23 cellular contexts compared by ENCODE assay signal in the genomic region with DNA sequence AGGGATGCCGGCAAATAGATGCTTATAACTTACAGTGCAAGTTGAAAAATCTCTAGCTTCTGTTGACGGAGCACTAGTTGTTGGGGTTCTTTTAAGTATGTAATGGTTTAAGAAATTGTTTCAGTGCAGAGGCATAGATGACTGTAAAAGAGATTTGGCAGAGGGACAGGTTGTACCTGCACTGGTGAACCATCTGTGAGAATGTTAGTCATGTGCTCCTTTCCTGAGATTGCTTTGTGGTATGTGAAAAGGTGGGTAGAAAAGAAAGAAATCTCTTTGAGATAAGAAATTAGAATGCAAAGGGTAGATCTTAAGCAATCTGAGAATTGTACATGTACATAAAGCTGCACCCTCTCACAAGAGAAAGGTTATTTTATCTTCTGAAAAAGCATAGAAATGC. TPM values are rescaled to one million over a fixed set of nuclear protein-coding genes. Genes with fewer than 3 reads are reported as not detected.
DNase-seq lines count a peak whose midpoint lies in the region; ATAC-seq and TF ChIP-seq lines count a peak whose summit lies in the region.
"Had no signal": no experiment of that assay in that cellular context is flagged by ENCODE, and none has a peak within 500 bp of the region (broad histone marks: within the 10 kb centered on the region; RNA-seq: fewer than 3 reads in every experiment).

No MANE protein-coding gene starts in this region.

- H3K4me1 ChIP-seq in iPS-18a (ENCODE audit: control insufficient read depth, low read depth, low read length) = peaks cover 32% of the 10 kb centered on the region
- H3K4me1 ChIP-seq: BLaER1 treated with 17β-estradiol and CSF1 and Interleukin-3, amounts not matched to agents 10 nM and 100 nM; SJCRH30 had no signal

- H3K9me3 ChIP-seq in iPS-18a (ENCODE audit: control insufficient read depth, low read depth, low read length) = no peaks in the 10 kb centered on the region
- H3K9me3 ChIP-seq: BLaER1 treated with 17β-estradiol and CSF1 and Interleukin-3, amounts not matched to agents 10 nM and 100 nM; SJCRH30 had no signal

- H3K27me3 ChIP-seq in iPS-18a (ENCODE audit: control insufficient read depth, insufficient read depth, low read length) = no peaks in the 10 kb centered on the region
- H3K27me3 ChIP-seq: BLaER1 treated with 17β-estradiol and CSF1 and Interleukin-3, amounts not matched to agents 10 nM and 100 nM; SJCRH30 had no signal

- ATAC-seq in activated CD4-positive, alpha-beta T cell treated with anti-CD3 and anti-CD28 coated beads for 36 hours = peak; percentile 82
- no peak for ATAC-seq in natural killer cell
- ATAC-seq in natural killer cell treated with Interleukin-12 subunit alpha and Interleukin-12 subunit beta and Interleukin-15 and Interleukin-18, amount 100 ng/mL, for 72 hours = no peak
- no peak for ATAC-seq in GM21390 (IDR thresholded peaks at IDR 0.05; ENCODE audit: unreplicated experiment)
- ATAC-seq in GM19023 (IDR thresholded peaks at IDR 0.05; ENCODE audit: unreplicated experiment) = no peak
- ATAC-seq: HCT116 had no signal

- no peaks in the 10 kb centered on the region for H3K27me3 Mint-ChIP-seq in activated CD4-positive, alpha-beta T cell treated with anti-CD3 and anti-CD28 coated beads for 36 hours
- no peaks in the 10 kb centered on the region for H3K27me3 Mint-ChIP-seq in activated CD4-positive, alpha-beta T cell treated with anti-CD3 and anti-CD28 coated beads, Interleukin-2, amount 10 ng/mL, durations not matched to agents 7 days and 5 days
- H3K27me3 Mint-ChIP-seq in natural killer cell (ENCODE audit: low read depth in 2 of 2) = no peaks in the 10 kb centered on the region
- no peaks in the 10 kb centered on the region for H3K27me3 Mint-ChIP-seq in natural killer cell treated with Interleukin-12 subunit alpha and Interleukin-12 subunit beta and Interleukin-15 and Interleukin-18, amount 100 ng/mL, for 72 hours

- H3K27ac ChIP-seq in iPS-18a (ENCODE audit: low read length) = peak overlapping the region; percentile 30
- H3K27ac ChIP-seq: BLaER1 treated with 17β-estradiol and CSF1 and Interleukin-3, amounts not matched to agents 10 nM and 100 nM; SJCRH30 had no signal

- POLR2A ChIA-PET in activated CD4-positive, alpha-beta T cell treated with anti-CD3 and anti-CD28 coated beads for 36 hours (lab: Charles Lee) = interaction anchor here (1.2 kb wide), 1 partner anchor 19 kb away, joined by 6 read pairs; a partner anchor contains a TSS
- POLR2A ChIA-PET in activated CD4-positive, alpha-beta T cell treated with anti-CD3 and anti-CD28 coated beads, Interleukin-2, amount 10 ng/mL, durations not matched to agents 7 days and 5 days (lab: Charles Lee) = no interaction called here

- CTCF ChIA-PET in activated CD4-positive, alpha-beta T cell treated with anti-CD3 and anti-CD28 coated beads for 36 hours (lab: Charles Lee) = interaction anchor here (0.7 to 1.1 kb wide), 3 partner anchors 18 to 466 kb away, joined by 3 read pairs; no protein-coding TSS in a partner anchor
- CTCF ChIA-PET in activated CD4-positive, alpha-beta T cell treated with anti-CD3 and anti-CD28 coated beads, Interleukin-2, amount 10 ng/mL, durations not matched to agents 7 days and 5 days (lab: Charles Lee) = interaction anchor here (0.5 kb wide), 1 partner anchor 41 kb away, joined by 3 read pairs; no protein-coding TSS in a partner anchor

- H3K4me3 ChIP-seq in iPS-18a (ENCODE audit: low read length) = no peak overlapping the region
- H3K4me3 ChIP-seq: BLaER1 treated with 17β-estradiol and CSF1 and Interleukin-3, amounts not matched to agents 10 nM and 100 nM; SJCRH30 had no signal

- no peak for TF ChIP-seq CTCF in natural killer cell (IDR thresholded peaks at IDR 0.05)

- intact Hi-C loops in activated CD4-positive, alpha-beta T cell treated with anti-CD3 and anti-CD28 coated beads for 36 hours (cut with DNase I, micrococcal nuclease) = no loop called here
- intact Hi-C loops in natural killer cell (cut with micrococcal nuclease) = no loop called here

- no peak overlapping the region for H3K9ac ChIP-seq in iPS-18a (ENCODE audit: low read length)
- H3K9ac ChIP-seq: BLaER1 treated with 17β-estradiol and CSF1 and Interleukin-3, amounts not matched to agents 10 nM and 100 nM had no signal

- peak overlapping the region; percentile 33 for H3K27ac Mint-ChIP-seq in activated CD4-positive, alpha-beta T cell treated with anti-CD3 and anti-CD28 coated beads for 36 hours
- no peak overlapping the region for H3K27ac Mint-ChIP-seq in activated CD4-positive, alpha-beta T cell treated with anti-CD3 and anti-CD28 coated beads, Interleukin-2, amount 10 ng/mL, durations not matched to agents 7 days and 5 days
- H3K27ac Mint-ChIP-seq in natural killer cell = peak overlapping the region; percentile 74 to 90
- peak overlapping the region in 1 of 2 donors; percentile 77 for H3K27ac Mint-ChIP-seq in natural killer cell treated with Interleukin-12 subunit alpha and Interleukin-12 subunit beta and Interleukin-15 and Interleukin-18, amount 100 ng/mL, for 72 hours

- peaks cover 10% of the 10 kb centered on the region for H3K36me3 ChIP-seq in iPS-18a (ENCODE audit: control insufficient read depth, low read depth, low read length)

- H3K4me1 Mint-ChIP-seq in activated CD4-positive, alpha-beta T cell treated with anti-CD3 and anti-CD28 coated beads for 36 hours = peaks cover 22% of the 10 kb centered on the region
- H3K4me1 Mint-ChIP-seq in activated CD4-positive, alpha-beta T cell treated with anti-CD3 and anti-CD28 coated beads, Interleukin-2, amount 10 ng/mL, durations not matched to agents 7 days and 5 days = peaks cover 16% of the 10 kb centered on the region
- H3K4me1 Mint-ChIP-seq in natural killer cell = peaks cover 49 to 53% of the 10 kb centered on the region in 2 donors
- peaks cover 25 to 26% of the 10 kb centered on the region in 2 donors for H3K4me1 Mint-ChIP-seq in natural killer cell treated with Interleukin-12 subunit alpha and Interleukin-12 subunit beta and Interleukin-15 and Interleukin-18, amount 100 ng/mL, for 72 hours (ENCODE audit: low read depth in 2 of 2)

- H3K4me3 Mint-ChIP-seq in activated CD4-positive, alpha-beta T cell treated with anti-CD3 and anti-CD28 coated beads for 36 hours = no peak overlapping the region
- no peak overlapping the region for H3K4me3 Mint-ChIP-seq in activated CD4-positive, alpha-beta T cell treated with anti-CD3 and anti-CD28 coated beads, Interleukin-2, amount 10 ng/mL, durations not matched to agents 7 days and 5 days
- H3K4me3 Mint-ChIP-seq in natural killer cell = peak overlapping the region; percentile 30
- no peak overlapping the region for H3K4me3 Mint-ChIP-seq in natural killer cell treated with Interleukin-12 subunit alpha and Interleukin-12 subunit beta and Interleukin-15 and Interleukin-18, amount 100 ng/mL, for 72 hours

- DNase-seq in activated CD4-positive, alpha-beta T cell treated with anti-CD3 and anti-CD28 coated beads for 36 hours = no peak
- DNase-seq in activated CD4-positive, alpha-beta T cell treated with anti-CD3 and anti-CD28 coated beads, Interleukin-2, amount 10 ng/mL, durations not matched to agents 7 days and 5 days = no peak
- DNase-seq in natural killer cell (no peak), NCI-H510A (lab: John Stamatoyannopoulos, UW) (no peak)
- no peak for DNase-seq in natural killer cell treated with Interleukin-12 subunit alpha and Interleukin-12 subunit beta and Interleukin-15 and Interleukin-18, amount 100 ng/mL, for 72 hours (ENCODE audit: low spot score)
- DNase-seq: 8988T, DMS53, GDM1, Kasumi-1, NCI-H1417, NCI-H1694 treated with DMSO at 0.1 percent for 48 hours, NCI-H2081 treated with DMSO at 0.1 percent for 48 hours, NCI-H2171 treated with DMSO at 0.1 percent for 48 hours, NCI-H526, OCI-M1, SJCRH30 had no signal

- peaks cover 41% of the 10 kb centered on the region for H3K36me3 Mint-ChIP-seq in activated CD4-positive, alpha-beta T cell treated with anti-CD3 and anti-CD28 coated beads for 36 hours (ENCODE audit: low read depth)
- peaks cover 42% of the 10 kb centered on the region for H3K36me3 Mint-ChIP-seq in activated CD4-positive, alpha-beta T cell treated with anti-CD3 and anti-CD28 coated beads, Interleukin-2, amount 10 ng/mL, durations not matched to agents 7 days and 5 days (ENCODE audit: low read depth)
- no peaks in the 10 kb centered on the region for H3K36me3 Mint-ChIP-seq in natural killer cell
- peaks cover 11% of the 10 kb centered on the region for H3K36me3 Mint-ChIP-seq in natural killer cell treated with Interleukin-12 subunit alpha and Interleukin-12 subunit beta and Interleukin-15 and Interleukin-18, amount 100 ng/mL, for 72 hours

- no peaks in the 10 kb centered on the region for H3K9me3 Mint-ChIP-seq in activated CD4-positive, alpha-beta T cell treated with anti-CD3 and anti-CD28 coated beads for 36 hours (ENCODE audit: low read depth)
- H3K9me3 Mint-ChIP-seq in activated CD4-positive, alpha-beta T cell treated with anti-CD3 and anti-CD28 coated beads, Interleukin-2, amount 10 ng/mL, durations not matched to agents 7 days and 5 days = no peaks in the 10 kb centered on the region
- no peaks in the 10 kb centered on the region for H3K9me3 Mint-ChIP-seq in natural killer cell
- H3K9me3 Mint-ChIP-seq in natural killer cell treated with Interleukin-12 subunit alpha and Interleukin-12 subunit beta and Interleukin-15 and Interleukin-18, amount 100 ng/mL, for 72 hours = no peaks in the 10 kb centered on the region

RNA-seq across cellular contexts. Expression of a gene that starts 19.4 kb away (rescaled TPM):
- 1 to 10 TPM; 7.7 to 7.9 TPM for total RNA-seq in activated CD4-positive, alpha-beta T cell treated with anti-CD3 and anti-CD28 coated beads for 36 hours
- 10 to 100 TPM; 10.2 to 10.9 TPM for total RNA-seq in activated CD4-positive, alpha-beta T cell treated with anti-CD3 and anti-CD28 coated beads, Interleukin-2, amount 10 ng/mL, durations not matched to agents 7 days and 5 days
- 10 to 100 TPM; 38.2 to 47.3 (median 39.8) TPM for total RNA-seq in natural killer cell
- total RNA-seq in natural killer cell treated with Interleukin-12 subunit alpha and Interleukin-12 subunit beta and Interleukin-15 and Interleukin-18, amount 100 ng/mL, for 72 hours = 10 to 100 TPM; 15.6 to 19.7 TPM

RNA-seq across cellular contexts. Expression of a gene that starts 19.8 kb away (rescaled TPM):
- total RNA-seq in activated CD4-positive, alpha-beta T cell treated with anti-CD3 and anti-CD28 coated beads for 36 hours = 1,000 to 10,000 TPM in 1 of 2 experiments, 100 to 1,000 TPM in 1; 878 to 1,203 TPM
- 100 to 1,000 TPM; 328 to 370 TPM for total RNA-seq in activated CD4-positive, alpha-beta T cell treated with anti-CD3 and anti-CD28 coated beads, Interleukin-2, amount 10 ng/mL, durations not matched to agents 7 days and 5 days
- 100 to 1,000 TPM; 208 to 299 (median 214) TPM for total RNA-seq in natural killer cell
- 100 to 1,000 TPM; 391 to 659 TPM for total RNA-seq in natural killer cell treated with Interleukin-12 subunit alpha and Interleukin-12 subunit beta and Interleukin-15 and Interleukin-18, amount 100 ng/mL, for 72 hours

RNA-seq across cellular contexts. Expression of a gene that starts 29.5 kb away (rescaled TPM):
- under 1 TPM in 1 of 2 experiments, not detected in 1; 0.25 TPM for total RNA-seq in activated CD4-positive, alpha-beta T cell treated with anti-CD3 and anti-CD28 coated beads for 36 hours
- total RNA-seq in activated CD4-positive, alpha-beta T cell treated with anti-CD3 and anti-CD28 coated beads, Interleukin-2, amount 10 ng/mL, durations not matched to agents 7 days and 5 days = under 1 TPM; 0.17 TPM
- under 1 TPM in 2 of 3 donors, not detected in 1; 0.38 to 0.48 TPM for total RNA-seq in natural killer cell
- total RNA-seq in natural killer cell treated with Interleukin-12 subunit alpha and Interleukin-12 subunit beta and Interleukin-15 and Interleukin-18, amount 100 ng/mL, for 72 hours = under 1 TPM in 1 of 2 donors, not detected in 1; 0.36 TPM
- total RNA-seq: H1, MCF 10A had no signal
